In the genomic region with DNA sequence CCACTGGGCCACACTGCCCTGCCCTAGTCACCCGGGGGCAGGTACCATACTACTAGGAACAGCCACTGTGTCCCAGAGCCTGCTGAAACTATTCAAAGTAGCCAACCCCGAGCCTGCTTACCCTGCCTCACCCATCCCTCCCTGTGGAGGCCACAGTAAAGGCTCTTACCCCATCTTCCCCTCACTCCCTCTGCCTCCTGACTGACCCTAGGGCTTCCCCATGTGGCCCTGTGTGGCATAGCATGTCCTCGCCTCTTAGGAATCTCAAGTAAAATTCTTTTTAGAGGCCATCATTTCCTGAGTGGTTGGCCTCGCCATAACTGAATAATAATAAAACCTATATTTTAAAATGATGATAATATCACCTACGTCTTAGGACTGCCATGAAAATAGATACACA, we compare ENCODE assay signal across 8 cellular contexts.
A peak's percentile ranks its signal among the peaks of the same experiment; 100 is the strongest.
DNase-seq lines count a peak whose midpoint lies in the region; ATAC-seq and FAIRE-seq lines count a peak whose summit lies in the region.
"Had no signal": no experiment of that assay in that cellular context is flagged by ENCODE, and none has a peak within 500 bp of the region (broad histone marks: within the 10 kb centered on the region; RNA-seq: fewer than 3 reads in every experiment).

No MANE protein-coding gene starts in this region.

- H3K79me2 ChIP-seq in mesendoderm (ENCODE audit: control insufficient read depth, insufficient read depth, low read length), result no peaks in the 10 kb centered on the region

- H3K18ac ChIP-seq in mesendoderm (ENCODE audit: low read length), result no peak overlapping the region

- no peaks in the 10 kb centered on the region for H3K4me1 ChIP-seq in mesendoderm (ENCODE audit: control insufficient read depth, low read depth, low read length)

- no peak overlapping the region for H3K4me3 ChIP-seq in mesendoderm (ENCODE audit: low read length)

- H3K23ac ChIP-seq in mesendoderm (ENCODE audit: low read length), result no peak overlapping the region

- no peak overlapping the region for H2BK15ac ChIP-seq in mesendoderm (replicated peaks; ENCODE audit: low read depth)

- no peak for ATAC-seq in HG02970 (IDR thresholded peaks at IDR 0.05; ENCODE audit: low FRiP score, unreplicated experiment)

- no peak for FAIRE-seq in RCC 7860 (lab: Jason Lieb, UNC)

- H3K4ac ChIP-seq in mesendoderm (ENCODE audit: low read depth, low read length), result no peak overlapping the region

- peak; percentile 71 for DNase-seq in Daoy (ENCODE audit: low read depth)
- peak; percentile 23 for DNase-seq in HS-27A (ENCODE audit: low read depth)
- DNase-seq in amniotic epithelial cell (ENCODE audit: low read depth), result peak; percentile 9
- peak; percentile 95 for DNase-seq in mesendoderm
- DNase-seq in RCC 7860 (ENCODE audit: low spot score), result no peak
- DNase-seq in NCI-H1694 treated with DMSO at 0.1 percent for 48 hours (lab: John Stamatoyannopoulos, UW), result no peak
- DNase-seq: stimulated activated CD4-positive, alpha-beta T cell treated with anti-CD3 and anti-CD28 coated beads, Interleukin-15, amount 100 ng/mL, for 24 hours had no signal

- H2BK120ac ChIP-seq in mesendoderm (ENCODE audit: low read depth, low read length), result no peak overlapping the region

- no peak overlapping the region for H3K9ac ChIP-seq in mesendoderm (ENCODE audit: low read length)

- H3K79me1 ChIP-seq in mesendoderm (ENCODE audit: low read length), result no peaks in the 10 kb centered on the region

- no peak overlapping the region for H4K8ac ChIP-seq in mesendoderm (ENCODE audit: low read depth, low read length)

- H2BK5ac ChIP-seq in mesendoderm (ENCODE audit: low read length), result no peak overlapping the region

- no peaks in the 10 kb centered on the region for H3K36me3 ChIP-seq in mesendoderm (ENCODE audit: control insufficient read depth, insufficient read depth, low read length)

- H2AK5ac ChIP-seq in mesendoderm (ENCODE audit: low read length), result no peak overlapping the region

- WGBS in mesendoderm (ENCODE audit: extremely low coverage, insufficient coverage, low lambda C conversion rate), result no CpG with 5 or more reads among the region's 5 CpGs

- peaks cover 3% of the 10 kb centered on the region for H3K27me3 ChIP-seq in mesendoderm (ENCODE audit: insufficient read depth, low read length, poor library complexity)

- H3K4me2 ChIP-seq in mesendoderm (ENCODE audit: low read length), result no peak overlapping the region

- H3K56ac ChIP-seq in mesendoderm (ENCODE audit: low read length), result no peak overlapping the region

- H3K27ac ChIP-seq in mesendoderm (ENCODE audit: low read depth, low read length), result no peak overlapping the region

- no peak overlapping the region for H4K5ac ChIP-seq in mesendoderm (ENCODE audit: low read length)

Comparison
In these comparisons a context has a peak if more than half of its experiments do, and no peak if none do; other contexts are left out.
1. DNase-seq: peak in Daoy (single experiment), HS-27A (single experiment), amniotic epithelial cell (single experiment) and mesendoderm (single experiment); none in RCC 7860 (single experiment) and NCI-H1694 treated with DMSO at 0.1 percent for 48 hours (single experiment).